Comparison of ENCODE assay signal across 19 cellular contexts in the genomic region with DNA sequence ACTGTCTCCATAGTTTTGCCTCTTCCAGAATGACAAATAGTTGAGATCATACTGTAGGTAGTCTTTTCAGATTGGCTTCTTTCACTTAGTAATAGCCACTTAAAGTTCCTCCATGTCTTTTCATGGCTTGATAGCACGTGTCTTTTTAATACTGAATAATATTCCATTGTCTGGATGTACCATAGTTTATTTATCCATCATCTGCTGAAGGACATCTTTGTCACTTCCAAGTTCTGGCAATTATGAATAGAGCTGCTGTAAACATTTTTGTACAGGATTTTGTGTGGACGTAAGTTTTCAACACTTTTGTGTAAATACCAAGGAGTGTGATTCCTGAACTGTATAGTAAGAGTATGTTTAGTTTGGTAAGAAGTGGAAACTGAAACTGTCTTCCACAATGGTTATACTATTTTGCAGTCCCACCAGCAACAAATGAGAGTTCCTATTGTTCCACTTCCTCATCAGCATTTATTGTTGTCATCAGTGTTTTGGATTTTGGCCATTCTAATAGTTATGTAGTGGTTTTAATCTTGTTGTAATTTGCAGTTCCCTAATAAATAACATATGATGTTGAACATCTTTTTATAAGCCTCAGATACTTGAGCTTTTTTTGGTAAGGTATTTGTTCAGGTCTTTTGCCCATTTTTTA. TPM values are rescaled to one million over a fixed set of nuclear protein-coding genes. Genes with fewer than 3 reads are reported as not detected.
DNase-seq lines count a peak whose midpoint lies in the region; ATAC-seq, FAIRE-seq and TF ChIP-seq lines count a peak whose summit lies in the region.
"Had no signal": no experiment of that assay in that cellular context is flagged by ENCODE, and none has a peak within 500 bp of the region (broad histone marks: within the 10 kb centered on the region; RNA-seq: fewer than 3 reads in every experiment).

No MANE protein-coding gene starts in this region.

- POLR2A ChIA-PET in K562 (lab: Yijun Ruan, JAX), result no interaction called here

- no peaks in the 10 kb centered on the region for H3K9me1 ChIP-seq in K562 (ENCODE audit: control insufficient read depth, insufficient read depth, low read length)

- TF ChIP-seq RAD21 in K562 (CRISPR knock-in tag; conservative IDR thresholded peaks at IDR 0.05 in 1 of 2, IDR thresholded peaks at IDR 0.05 in 1 of 2), result no peak

- no peak for TF ChIP-seq CTCF in K562 (IDR thresholded peaks at IDR 0.05 in 2 of 3, conservative IDR thresholded peaks at IDR 0.05 in 1 of 3; ENCODE audit: insufficient read depth in 2 of 3, low read depth in 1 of 3, low read length in 3 of 3)
- no peak for TF ChIP-seq CTCF in endodermal cell (conservative IDR thresholded peaks at IDR 0.05)

- CTCF ChIA-PET in K562 (lab: Yijun Ruan, JAX; ENCODE audit: low intra/inter-chr PET ratio), result no interaction called here

- FAIRE-seq in GM12891 (lab: Jason Lieb, UNC) (peak; percentile 66), K562 (lab: Jason Lieb, UNC) (no peak)
- FAIRE-seq: RCC 7860 had no signal

- H3K4me3 ChIP-seq in K562 (no peak overlapping the region), endodermal cell (ENCODE audit: low read length) (no peak overlapping the region)

- no peak overlapping the region for H3K4me3 Mint-ChIP-seq in endodermal cell

- BruUV-seq in K562 (replicated peaks; lab: Mats Ljungman, UMichigan), result no TSS peak

- H3K36me3 ChIP-seq in K562 (ENCODE audit: control insufficient read depth, insufficient read depth, low read length), result no peaks in the 10 kb centered on the region
- no peaks in the 10 kb centered on the region for H3K36me3 ChIP-seq in endodermal cell (ENCODE audit: control insufficient read depth, insufficient read depth, low read length)

- in situ Hi-C loops in K562 (cut with MboI), result no loop called here

- DNase-seq in GM12891 (ENCODE audit: insufficient read length, low spot score) (no peak), MV-4-11 (lab: John Stamatoyannopoulos, UW) (peak; percentile 54), K562 (ENCODE audit: extremely low read depth in 1 of 4, low spot score in 3 of 4) (no peak), lung microvascular endothelial cell (ENCODE audit: low read depth in 2 of 2) (peak; percentile 24 to 61), activated T-cell treated with anti-CD3 and anti-CD28 coated beads for 4 hours (no peak), NCI-H1092 treated with DMSO at 0.1 percent for 48 hours (lab: John Stamatoyannopoulos, UW) (no peak), endodermal cell (no peak)
- DNase-seq: C1 segment of cervical spinal cord, DMS79 treated with DMSO at 0.1 percent for 48 hours, GF-D8, HCEC 1CT, NCI-H1105 treated with DMSO at 0.1 percent for 48 hours, NCI-H1694 treated with DMSO at 0.1 percent for 48 hours, NCI-H2107, NCI-H2227 treated with DMSO at 0.1 percent for 48 hours, NCI-H524 treated with DMSO at 0.1 percent for 48 hours, SIG-M5 had no signal

- peaks cover 10% of the 10 kb centered on the region; the same call in 1 of the 3 replicates for H3K79me2 ChIP-seq in K562 (ENCODE audit: control insufficient read depth, insufficient read depth, low read length)

- intact Hi-C loops in K562 (cut with micrococcal nuclease), result loop anchor here (1.0 kb wide), 1 partner anchor 44 kb away; no protein-coding TSS in a partner anchor

- H3K4me2 ChIP-seq in K562 (ENCODE audit: insufficient read depth, low read length), result no peak overlapping the region
- H3K4me2 ChIP-seq: KMS-11 had no signal

- no peak overlapping the region for H2AFZ ChIP-seq in K562 (ENCODE audit: low read depth, low read length)

- TF ChIP-seq EP300 in K562 (IDR thresholded peaks at IDR 0.05; ENCODE audit: low read length), result no peak

- WGBS in K562 (ENCODE audit: insufficient coverage, low coverage, missing lambda C conversion rate), result 58% methylated on average over 2 of the region's 2 CpGs
- WGBS in endodermal cell (ENCODE audit: insufficient coverage in 1 of 2, insufficient read length in 1 of 2), 2 experiments, result 82 to 90% methylated on average over 2 of the region's 2 CpGs

- no peak for ATAC-seq in K562

- H3K27ac ChIP-seq in K562 (ENCODE audit: extremely low read depth, low read depth, low read length) (no peak overlapping the region), endodermal cell (ENCODE audit: low read depth, low read length) (no peak overlapping the region)
- H3K27ac ChIP-seq: KMS-11 had no signal

- no peaks in the 10 kb centered on the region for H3K36me3 Mint-ChIP-seq in endodermal cell (ENCODE audit: low read depth)

- no peaks in the 10 kb centered on the region for H3K27me3 Mint-ChIP-seq in endodermal cell (ENCODE audit: insufficient read depth)

- peaks cover 1% of the 10 kb centered on the region for H3K4me1 Mint-ChIP-seq in endodermal cell

- no peak overlapping the region for H3K27ac Mint-ChIP-seq in endodermal cell

- H3K4me1 ChIP-seq in K562 (replicated peaks in 1 of 2; ENCODE audit: control insufficient read depth in 2 of 2, insufficient read depth in 2 of 2, low read length in 2 of 2) (peaks cover 3 to 6% of the 10 kb centered on the region in 2 experiments; a peak in 4 of 5 replicates), endodermal cell (ENCODE audit: control insufficient read depth, insufficient read depth, low read length) (no peaks in the 10 kb centered on the region)

- TF ChIP-seq POLR2A in GM12891 (IDR thresholded peaks at IDR 0.05; ENCODE audit: low read depth, low read length), result no peak
- no peak for TF ChIP-seq POLR2A in K562 (conservative IDR thresholded peaks at IDR 0.05)

- H3K27me3 ChIP-seq in K562 (ENCODE audit: control insufficient read depth in 2 of 2, insufficient read depth in 2 of 2, low read length in 2 of 2), result no peaks in the 10 kb centered on the region
- H3K27me3 ChIP-seq in endodermal cell (ENCODE audit: control insufficient read depth, insufficient read depth, low read length, poor library complexity, severe bottlenecking), result no peaks in the 10 kb centered on the region

- no peak overlapping the region for H3K9ac ChIP-seq in K562 (ENCODE audit: insufficient read depth in 1 of 2, low read depth in 2 of 2, low read length in 2 of 2)
- H3K9ac ChIP-seq in endodermal cell (ENCODE audit: extremely low read depth, low read length, poor library complexity, severe bottlenecking), result no peak overlapping the region
- H3K9ac ChIP-seq: KMS-11 had no signal

- H3K9me3 ChIP-seq in K562 (replicated peaks; ENCODE audit: control insufficient read depth, insufficient read depth, low read depth, low read length) (no peaks in the 10 kb centered on the region), endodermal cell (ENCODE audit: control insufficient read depth, low read length) (no peaks in the 10 kb centered on the region)

- H4K20me1 ChIP-seq in K562 (replicated peaks; ENCODE audit: control insufficient read depth, insufficient read depth, low read length), result no peaks in the 10 kb centered on the region

- peaks cover 6% of the 10 kb centered on the region for H3K9me3 Mint-ChIP-seq in endodermal cell

TF ChIP-seq in GM12891, 5 proteins besides CTCF, POLR2A, EP300 and RAD21:
- peak; percentile 67 for TF ChIP-seq SPI1 (IDR thresholded peaks at IDR 0.05; ENCODE audit: low read depth, low read length)
- no peak for TF ChIP-seq POU2F2 (IDR thresholded peaks at IDR 0.05; ENCODE audit: low read depth, low read length)

TF ChIP-seq in K562, 482 proteins besides CTCF, POLR2A, EP300 and RAD21:
- TF ChIP-seq, protein P1, sequence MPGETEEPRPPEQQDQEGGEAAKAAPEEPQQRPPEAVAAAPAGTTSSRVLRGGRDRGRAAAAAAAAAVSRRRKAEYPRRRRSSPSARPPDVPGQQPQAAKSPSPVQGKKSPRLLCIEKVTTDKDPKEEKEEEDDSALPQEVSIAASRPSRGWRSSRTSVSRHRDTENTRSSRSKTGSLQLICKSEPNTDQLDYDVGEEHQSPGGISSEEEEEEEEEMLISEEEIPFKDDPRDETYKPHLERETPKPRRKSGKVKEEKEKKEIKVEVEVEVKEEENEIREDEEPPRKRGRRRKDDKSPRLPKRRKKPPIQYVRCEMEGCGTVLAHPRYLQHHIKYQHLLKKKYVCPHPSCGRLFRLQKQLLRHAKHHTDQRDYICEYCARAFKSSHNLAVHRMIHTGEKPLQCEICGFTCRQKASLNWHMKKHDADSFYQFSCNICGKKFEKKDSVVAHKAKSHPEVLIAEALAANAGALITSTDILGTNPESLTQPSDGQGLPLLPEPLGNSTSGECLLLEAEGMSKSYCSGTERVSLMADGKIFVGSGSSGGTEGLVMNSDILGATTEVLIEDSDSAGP (CRISPR knock-in tag; IDR thresholded peaks at IDR 0.05), result no peak
- TF ChIP-seq CBX3 (IDR thresholded peaks at IDR 0.05; ENCODE audit: borderline replicate concordance in 1 of 2, low read length in 2 of 2), result peak in 1 of 2 experiments; percentile 85; a peak in 2 of 3 replicates
- peak in 1 of 2 experiments; percentile 58; a peak in 1 of 4 replicates for TF ChIP-seq TRIM24 (IDR thresholded peaks at IDR 0.05)
- peak; percentile 66; the same call in 1 of the 2 replicates for TF ChIP-seq TRIM28 (IDR thresholded peaks at IDR 0.05)

RNA-seq across cellular contexts. Expression of a gene that starts 18.9 kb away (rescaled TPM):
- 0.46 TPM for polyA plus RNA-seq in GM12891 (2012; ENCODE audit: low read depth, missing spikeins)
- 48.1 and 65.2 TPM in 2 replicates for total RNA-seq in K562 (2011; cell fraction: chromatin; rRNA removed; ENCODE audit: low replicate concordance)
- 41.1 and 45.5 TPM in 2 replicates for total RNA-seq in K562 (2011; cell fraction: nucleolus; rRNA removed)
- total RNA-seq in K562 (2011; cell fraction: nucleoplasm; rRNA removed), result 41.8 and 50.5 TPM in 2 replicates
- total RNA-seq in K562 (2014; rRNA removed), result 8.2 and 10.4 TPM in 2 replicates
- total RNA-seq in K562 (2014; rRNA removed; fragmentation: Illumina TruSeq; extraction: Trizol), result 7.9 and 8.5 TPM in 2 replicates
- total RNA-seq in K562 (2015; rRNA removed; fragmentation: Illumina TruSeq; extraction: Trizol), result 3.6 and 3.8 TPM in 2 replicates
- 12.8 and 13.6 TPM in 2 replicates for total RNA-seq in K562 (2021)
- 12.2 and 16.4 TPM in 2 replicates for polyA plus RNA-seq in K562 (2011; rRNA removed)
- polyA plus RNA-seq in K562 (2011; cell fraction: cytosol; rRNA removed), result 11.4 and 13.9 TPM in 2 replicates
- polyA plus RNA-seq in K562 (2011; cell fraction: nucleus; rRNA removed), result 9.9 and 15.8 TPM in 2 replicates
- 6.6 and 7.6 TPM in 2 replicates for polyA plus RNA-seq in K562 (2012)
- 9.7 and 12.0 TPM in 2 replicates for polyA plus RNA-seq in K562 (2014; fragmentation: Illumina TruSeq; extraction: Trizol)
- polyA plus RNA-seq in K562 (2014; fragmentation: Nextera tagmentation; extraction: Ambion mirVana), result 1 to 10 TPM; 4.3 to 5.2 TPM
- 6.7 and 7.0 TPM in 2 replicates for polyA plus RNA-seq in K562 (2014; rRNA removed)
- 39.9 and 55.1 TPM in 2 replicates for polyA minus RNA-seq in K562 (2011; rRNA and poly(A)+ RNA removed)
- polyA minus RNA-seq in K562 (2011; cell fraction: cytosol; rRNA and poly(A)+ RNA removed), result 19.4 and 29.2 TPM in 2 replicates
- polyA minus RNA-seq in K562 (2011; cell fraction: nucleus; rRNA and poly(A)+ RNA removed), result 15.8 and 17.2 TPM in 2 replicates
- total RNA-seq in lung microvascular endothelial cell, result 21.6 and 36.1 TPM in 2 replicates
- total RNA-seq in endodermal cell, result 10 to 100 TPM; 43.2 to 43.4 TPM
- polyA plus RNA-seq in endodermal cell (2013, experiment 1 of 2), result 41.9 TPM
- polyA plus RNA-seq in endodermal cell (2013, experiment 2 of 2), result 41.9 TPM

Comparison
In these comparisons a context has a peak if more than half of its experiments do, and no peak if none do; other contexts are left out.
1. DNase-seq: peak in MV-4-11 (single experiment) and lung microvascular endothelial cell (2 of 2); none in GM12891 (single experiment), K562 (0 of 4), activated T-cell treated with anti-CD3 and anti-CD28 coated beads for 4 hours (single experiment), NCI-H1092 treated with DMSO at 0.1 percent for 48 hours (single experiment) and endodermal cell (single experiment).